In the genomic region with DNA sequence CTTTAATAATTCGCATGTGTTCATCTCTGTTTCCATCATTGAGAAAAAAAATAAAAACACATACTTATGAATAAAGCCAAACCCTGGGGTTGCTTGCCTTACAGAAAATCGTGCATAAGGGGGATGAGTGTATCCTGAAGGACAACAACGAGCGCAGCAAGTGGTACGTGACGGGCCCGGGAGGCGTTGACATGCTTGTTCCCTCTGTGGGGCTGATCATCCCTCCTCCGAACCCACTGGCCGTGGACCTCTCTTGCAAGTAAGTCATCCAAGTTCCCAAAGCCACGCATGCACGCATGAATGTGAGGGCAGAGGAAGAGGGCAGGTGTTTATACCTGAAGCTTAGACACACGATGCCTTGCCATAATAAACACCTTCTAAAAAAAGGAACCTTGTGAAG, we compare ENCODE assay signal across 25 cellular contexts.
"Had no signal": no experiment of that assay in that cellular context is flagged by ENCODE, and none has a peak within 500 bp of the region (broad histone marks: within the 10 kb centered on the region; RNA-seq: fewer than 3 reads in every experiment).

No MANE protein-coding gene starts in this region.

- H3K9ac ChIP-seq: SK-N-SH had no signal

- FAIRE-seq: HTR-8/SVneo had no signal

- H3K27ac ChIP-seq: HL-60 had no signal

- H3K9me3 ChIP-seq: MG63, SK-N-SH had no signal

- H3K27me3 ChIP-seq: MG63 had no signal

- DNase-seq: Karpas-422; KG1; MG63; NCI-H1092; NCI-H1105 treated with DMSO at 0.1 percent for 48 hours; NCI-H1417 treated with DMSO at 0.1 percent for 48 hours; NCI-H146; NCI-H1694 treated with DMSO at 0.1 percent for 48 hours; NCI-H1930; NCI-H2081 treated with DMSO at 0.1 percent for 48 hours; NCI-H2171; NCI-H226; NCI-H446; NCI-H510A; NCI-H524 treated with DMSO at 0.1 percent for 48 hours; NCI-H69; NCI-H774; NK-92 treated with Interleukin-12 subunit alpha and Interleukin-12 subunit beta, amount 100 ng/mL, for 24 hours; PC-3; SHP77; SK-N-SH; SW 1271 had no signal

- H3K4me3 ChIP-seq: MG63 had no signal

- H3K4me2 ChIP-seq: SK-N-SH had no signal

- ATAC-seq: Panc1, PC-3 had no signal

- H3K36me3 ChIP-seq: MG63 had no signal
